ENCODE assay signal across 1 cellular context in genomic region chr6:44225579-44226325, GRCh38.
TF ChIP-seq lines count a peak whose summit lies in the region.

No MANE protein-coding gene starts in this region.

TF ChIP-seq in GM12878, 131 proteins besides CTCF, POLR2A, EP300 and RAD21:
- TF ChIP-seq USF2 (IDR thresholded peaks at IDR 0.05; ENCODE audit: borderline replicate concordance, low read depth, low read length) = no peak
- no peak for TF ChIP-seq IKZF1 (conservative IDR thresholded peaks at IDR 0.05)
- TF ChIP-seq SMARCA5 (IDR thresholded peaks at IDR 0.05) = no peak
- TF ChIP-seq ZZZ3 (IDR thresholded peaks at IDR 0.05; ENCODE audit: control insufficient read depth, insufficient read length, low read depth) = no peak
- TF ChIP-seq, protein P1, sequence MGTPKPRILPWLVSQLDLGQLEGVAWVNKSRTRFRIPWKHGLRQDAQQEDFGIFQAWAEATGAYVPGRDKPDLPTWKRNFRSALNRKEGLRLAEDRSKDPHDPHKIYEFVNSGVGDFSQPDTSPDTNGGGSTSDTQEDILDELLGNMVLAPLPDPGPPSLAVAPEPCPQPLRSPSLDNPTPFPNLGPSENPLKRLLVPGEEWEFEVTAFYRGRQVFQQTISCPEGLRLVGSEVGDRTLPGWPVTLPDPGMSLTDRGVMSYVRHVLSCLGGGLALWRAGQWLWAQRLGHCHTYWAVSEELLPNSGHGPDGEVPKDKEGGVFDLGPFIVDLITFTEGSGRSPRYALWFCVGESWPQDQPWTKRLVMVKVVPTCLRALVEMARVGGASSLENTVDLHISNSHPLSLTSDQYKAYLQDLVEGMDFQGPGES (IDR thresholded peaks at IDR 0.05) = no peak
